26 cellular contexts compared by ENCODE assay signal in genomic region chr11:130834886-130835285, GRCh38.
"Had no signal": no experiment of that assay in that cellular context is flagged by ENCODE, and none has a peak within 500 bp of the region (broad histone marks: within the 10 kb centered on the region; RNA-seq: fewer than 3 reads in every experiment).

No MANE protein-coding gene starts in this region.

- H3K27ac ChIP-seq: colonic mucosa, hepatocyte, left ventricle myocardium inferior, lower lobe of right lung, parathyroid adenoma, prostate gland, right lobe of liver, spleen, thoracic aorta, transverse colon had no signal

- H3K4me3 Mint-ChIP-seq: endodermal cell; memory B cell; nephron progenitor cell; stimulated activated naive B cell treated with anti-CD40 and anti-IgM and Interleukin-4, amounts not matched to agents 10 μg/mL and 1 μg/mL and 100 μg/mL, for 72 hours; stimulated activated naive CD8-positive, alpha-beta T cell treated with anti-CD3 and anti-CD28 coated beads, Interleukin-15, amount 100 ng/mL, for 72 hours had no signal

- H3K36me3 ChIP-seq: colonic mucosa, left ventricle myocardium inferior, lower lobe of right lung, prostate gland, right lobe of liver, spleen, thoracic aorta, transverse colon had no signal

- H3K79me2 ChIP-seq: hepatocyte, parathyroid adenoma had no signal

- ATAC-seq: left cardiac atrium; lower lobe of right lung; right lobe of liver; stimulated activated naive B cell treated with anti-CD40 and anti-IgM and Interleukin-4, amounts not matched to agents 10 μg/mL and 1 μg/mL and 100 μg/mL, for 72 hours; stimulated activated naive CD8-positive, alpha-beta T cell treated with anti-CD3 and anti-CD28 coated beads, Interleukin-15, amount 100 ng/mL, for 72 hours had no signal

- H3K9me3 ChIP-seq: colonic mucosa, lower lobe of right lung, prostate gland, right lobe of liver, thoracic aorta, transverse colon had no signal

- H3K4me2 ChIP-seq: hepatocyte had no signal

- H2AFZ ChIP-seq: hepatocyte, parathyroid adenoma had no signal

- H3K27me3 ChIP-seq: colonic mucosa, right lobe of liver, transverse colon had no signal

- H3K9ac ChIP-seq: parathyroid adenoma had no signal

- H3K4me1 ChIP-seq: colonic mucosa, parathyroid adenoma, prostate gland, right lobe of liver had no signal

- H3K4me1 Mint-ChIP-seq: endodermal cell; memory B cell; stimulated activated naive B cell treated with anti-CD40 and anti-IgM and Interleukin-4, amounts not matched to agents 10 μg/mL and 1 μg/mL and 100 μg/mL, for 72 hours; stimulated activated naive CD8-positive, alpha-beta T cell treated with anti-CD3 and anti-CD28 coated beads, Interleukin-15, amount 100 ng/mL, for 72 hours had no signal

- H3K9me3 Mint-ChIP-seq: endodermal cell had no signal

- DNase-seq: colonic mucosa; effector CD4-positive, alpha-beta T cell; endodermal cell; erythroblast; foreskin melanocyte; head of caudate nucleus; kidney; left cardiac atrium; left ventricle myocardium inferior; lower lobe of right lung; midbrain; nephron progenitor cell; retina; right lobe of liver; spleen; stimulated activated CD4-positive, alpha-beta T cell treated with anti-CD3 and anti-CD28 coated beads, Interleukin-2, amount 100 ng/mL, for 24 hours; stimulated activated CD4-positive, alpha-beta T cell treated with anti-CD3 and anti-CD28 coated beads, Interleukin-4, amount 100 ng/mL, for 4 hours; stimulated activated naive B cell treated with anti-CD40 and anti-IgM and Interleukin-4, amounts not matched to agents 10 μg/mL and 1 μg/mL and 100 μg/mL, for 72 hours; stimulated activated naive CD8-positive, alpha-beta T cell treated with anti-CD3 and anti-CD28 coated beads, Interleukin-15, amount 100 ng/mL, for 72 hours; substantia nigra; transverse colon had no signal

- H3K27ac Mint-ChIP-seq: endodermal cell; memory B cell; nephron progenitor cell; stimulated activated naive B cell treated with anti-CD40 and anti-IgM and Interleukin-4, amounts not matched to agents 10 μg/mL and 1 μg/mL and 100 μg/mL, for 72 hours; stimulated activated naive CD8-positive, alpha-beta T cell treated with anti-CD3 and anti-CD28 coated beads, Interleukin-15, amount 100 ng/mL, for 72 hours had no signal

- H3K4me3 ChIP-seq: colonic mucosa, hepatocyte, left ventricle myocardium inferior, lower lobe of right lung, prostate gland, right lobe of liver, spleen, thoracic aorta, transverse colon had no signal
